In the genomic region with DNA sequence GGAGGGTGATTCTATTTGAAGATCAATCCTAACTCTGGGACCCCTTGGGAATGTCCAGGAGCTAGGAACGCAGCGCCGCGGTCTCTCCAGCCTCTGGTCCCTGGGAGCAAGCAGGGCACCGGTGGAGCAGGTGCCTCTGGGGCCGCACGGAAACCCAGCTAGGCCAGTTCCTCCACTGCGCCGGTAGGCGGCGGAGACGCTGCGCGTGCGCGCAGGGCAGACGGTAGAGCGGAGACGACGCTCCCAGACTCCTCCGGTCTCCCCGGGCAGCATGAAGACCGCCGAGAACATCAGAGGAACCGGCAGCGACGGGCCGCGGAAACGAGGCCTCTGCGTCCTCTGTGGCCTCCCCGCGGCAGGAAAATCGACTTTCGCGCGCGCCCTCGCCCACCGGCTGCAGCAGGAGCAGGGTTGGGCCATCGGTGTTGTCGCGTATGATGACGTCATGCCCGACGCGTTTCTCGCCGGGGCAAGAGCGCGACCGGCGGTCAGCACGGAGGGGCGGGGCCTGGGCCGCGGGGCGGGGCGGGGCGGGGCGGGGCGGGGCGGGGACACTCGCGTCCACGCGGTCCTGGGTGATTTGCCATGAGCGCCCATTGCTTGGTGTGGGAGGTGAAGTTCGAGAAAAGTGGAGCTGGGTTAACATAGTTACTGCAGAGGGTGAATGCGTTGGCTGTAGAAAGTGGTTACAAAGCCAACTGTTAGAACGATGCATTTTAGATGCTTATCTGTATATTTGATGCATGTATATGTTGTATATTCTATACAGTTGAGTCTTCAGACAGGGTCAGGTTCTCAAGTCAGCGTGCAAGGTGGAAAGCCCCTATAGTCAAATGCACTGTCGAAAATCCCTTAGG, we compare ENCODE assay signal across 8 cellular contexts. TPM values are rescaled to one million over a fixed set of nuclear protein-coding genes. Genes with fewer than 3 reads are reported as not detected.
DNase-seq lines count a peak whose midpoint lies in the region; ATAC-seq and TF ChIP-seq lines count a peak whose summit lies in the region.

A gene with protein sequence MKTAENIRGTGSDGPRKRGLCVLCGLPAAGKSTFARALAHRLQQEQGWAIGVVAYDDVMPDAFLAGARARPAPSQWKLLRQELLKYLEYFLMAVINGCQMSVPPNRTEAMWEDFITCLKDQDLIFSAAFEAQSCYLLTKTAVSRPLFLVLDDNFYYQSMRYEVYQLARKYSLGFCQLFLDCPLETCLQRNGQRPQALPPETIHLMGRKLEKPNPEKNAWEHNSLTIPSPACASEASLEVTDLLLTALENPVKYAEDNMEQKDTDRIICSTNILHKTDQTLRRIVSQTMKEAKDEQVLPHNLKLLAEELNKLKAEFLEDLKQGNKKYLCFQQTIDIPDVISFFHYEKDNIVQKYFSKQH (plus strand): TSS at position 193 of the 857 bp plus-strand sequence. CDS start 79 bp downstream, at position 272.

- H3K4me1 ChIP-seq in colonic mucosa: peaks cover 4% of the 10 kb centered on the region

- intact Hi-C loops in colonic mucosa (cut with DNase I): loop anchor here (10.0 kb wide), 1 partner anchor 174 kb away; the partner anchor contains the start of gene BUB3
- intact Hi-C loops in left colon (cut with DNase I, micrococcal nuclease): no loop called here

- TF ChIP-seq CTCF in colonic mucosa (IDR thresholded peaks at IDR 0.05): peak; percentile 97

- H3K9me3 ChIP-seq in colonic mucosa: no peaks in the 10 kb centered on the region

- peak within 1 kb of the TSS; percentile 91 for H3K27ac ChIP-seq in colonic mucosa

- H3K9ac ChIP-seq in colonic mucosa (ENCODE audit: low read depth in 2 of 2, low read length in 2 of 2): peak within 1 kb of the TSS; percentile 61 to 86

- H3K36me3 ChIP-seq in colonic mucosa: no peaks in the 10 kb centered on the region

- ATAC-seq in GM19324 (IDR thresholded peaks at IDR 0.05; ENCODE audit: low FRiP score, unreplicated experiment) (peak; percentile 97), HG03460 (IDR thresholded peaks at IDR 0.05; ENCODE audit: unreplicated experiment) (peak; percentile 98), left colon (peak; percentile 99)

- H3K4me3 ChIP-seq in colonic mucosa: peak within 1 kb of the TSS; percentile 67

- no peaks in the 10 kb centered on the region for H3K27me3 ChIP-seq in colonic mucosa

- DNase-seq in C1 segment of cervical spinal cord (lab: John Stamatoyannopoulos, UW): peak; percentile 62 to 99 (median 92)
- DNase-seq in NCI-H524 (lab: John Stamatoyannopoulos, UW): peak; percentile 32 to 69
- DNase-seq in activated CD4-positive, alpha-beta T cell treated with anti-CD3 and anti-CD28 coated beads for 48 hours: peak; percentile 92
- peak; percentile 91 for DNase-seq in colonic mucosa
- DNase-seq in left colon: peak; percentile 90 to 95
- peak; percentile 78 to 83 for DNase-seq in stimulated activated CD4-positive, alpha-beta T cell treated with anti-CD3 and anti-CD28 coated beads, Interleukin-1b, Interleukin-23, amount 100 ng/mL, for 4 hours (ENCODE audit: low read depth in 2 of 2)

RNA-seq across cellular contexts. Expression of the gene that starts here (rescaled TPM):
- total RNA-seq in colonic mucosa (1 to 10 TPM; 1.7 to 2.6 TPM), left colon (1 to 10 TPM; 2.0 to 3.2 TPM)

Comparison
In these comparisons a context has a peak if more than half of its experiments do, and no peak if none do; other contexts are left out.
1. Peak in every context shown above with its lines: DNase-seq, ATAC-seq, H3K4me3 ChIP-seq and H3K27ac ChIP-seq.